ENCODE assay signal across 8 cellular contexts in genomic region chr2:55268907-55269611, GRCh38. TPM values are rescaled to one million over a fixed set of nuclear protein-coding genes. Genes with fewer than 3 reads are reported as not detected.
DNase-seq lines count a peak whose midpoint lies in the region; ATAC-seq lines count a peak whose summit lies in the region.

A gene with protein sequence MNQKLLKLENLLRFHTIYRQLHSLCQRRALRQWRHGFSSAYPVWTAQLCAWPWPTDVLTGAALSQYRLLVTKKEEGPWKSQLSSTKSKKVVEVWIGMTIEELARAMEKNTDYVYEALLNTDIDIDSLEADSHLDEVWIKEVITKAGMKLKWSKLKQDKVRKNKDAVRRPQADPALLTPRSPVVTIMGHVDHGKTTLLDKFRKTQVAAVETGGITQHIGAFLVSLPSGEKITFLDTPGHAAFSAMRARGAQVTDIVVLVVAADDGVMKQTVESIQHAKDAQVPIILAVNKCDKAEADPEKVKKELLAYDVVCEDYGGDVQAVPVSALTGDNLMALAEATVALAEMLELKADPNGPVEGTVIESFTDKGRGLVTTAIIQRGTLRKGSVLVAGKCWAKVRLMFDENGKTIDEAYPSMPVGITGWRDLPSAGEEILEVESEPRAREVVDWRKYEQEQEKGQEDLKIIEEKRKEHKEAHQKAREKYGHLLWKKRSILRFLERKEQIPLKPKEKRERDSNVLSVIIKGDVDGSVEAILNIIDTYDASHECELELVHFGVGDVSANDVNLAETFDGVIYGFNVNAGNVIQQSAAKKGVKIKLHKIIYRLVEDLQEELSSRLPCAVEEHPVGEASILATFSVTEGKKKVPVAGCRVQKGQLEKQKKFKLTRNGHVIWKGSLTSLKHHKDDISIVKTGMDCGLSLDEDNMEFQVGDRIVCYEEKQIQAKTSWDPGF (minus strand): TSS chr2:55269231. CDS start chr2:55263858, 5,373 bp downstream.

- peak; percentile 96 for ATAC-seq in GM19324 (IDR thresholded peaks at IDR 0.05; ENCODE audit: low FRiP score, unreplicated experiment)
- peak; percentile 94 for ATAC-seq in HG03469 (IDR thresholded peaks at IDR 0.05; ENCODE audit: unreplicated experiment)

- H3K27me3 Mint-ChIP-seq in activated CD4-positive, alpha-beta T cell treated with anti-CD3 and anti-CD28 coated beads, Interleukin-2, amount 10 ng/mL, durations not matched to agents 24 days and 14 days: peaks cover 4% of the 10 kb centered on the region

- H3K4me1 Mint-ChIP-seq in activated CD4-positive, alpha-beta T cell treated with anti-CD3 and anti-CD28 coated beads, Interleukin-2, amount 10 ng/mL, durations not matched to agents 24 days and 14 days: peaks cover 7% of the 10 kb centered on the region

- intact Hi-C loops in activated CD4-positive, alpha-beta T cell treated with anti-CD3 and anti-CD28 coated beads, Interleukin-2, amount 10 ng/mL, durations not matched to agents 24 days and 14 days (cut with micrococcal nuclease): loop anchor here (1.0 to 5.0 kb wide), 6 partner anchors 13 to 348 kb away; partner anchors contain the start of genes CLHC1, PPP4R3B, RPS27A and RTN4

- peak within 1 kb of the TSS; percentile 96 for H3K4me3 Mint-ChIP-seq in activated CD4-positive, alpha-beta T cell treated with anti-CD3 and anti-CD28 coated beads, Interleukin-2, amount 10 ng/mL, durations not matched to agents 24 days and 14 days

- no peaks in the 10 kb centered on the region for H3K9me3 Mint-ChIP-seq in activated CD4-positive, alpha-beta T cell treated with anti-CD3 and anti-CD28 coated beads, Interleukin-2, amount 10 ng/mL, durations not matched to agents 24 days and 14 days

- H3K27ac Mint-ChIP-seq in activated CD4-positive, alpha-beta T cell treated with anti-CD3 and anti-CD28 coated beads, Interleukin-2, amount 10 ng/mL, durations not matched to agents 24 days and 14 days: peak within 1 kb of the TSS; percentile 95

- peaks cover 16% of the 10 kb centered on the region for H3K36me3 Mint-ChIP-seq in activated CD4-positive, alpha-beta T cell treated with anti-CD3 and anti-CD28 coated beads, Interleukin-2, amount 10 ng/mL, durations not matched to agents 24 days and 14 days (ENCODE audit: low read depth)

- DNase-seq in C1 segment of cervical spinal cord (lab: John Stamatoyannopoulos, UW): peak; percentile 42 to 95 (median 86)
- DNase-seq in NCI-H526 treated with DMSO at 0.1 percent for 48 hours (lab: John Stamatoyannopoulos, UW): peak; percentile 92
- DNase-seq in activated CD4-positive, alpha-beta T cell treated with anti-CD3 and anti-CD28 coated beads, Interleukin-2, amount 10 ng/mL, durations not matched to agents 24 days and 14 days: peak; percentile 97
- peak; percentile 34 for DNase-seq in cortex of kidney (lab: John Stamatoyannopoulos, UW)
- DNase-seq in left kidney (ENCODE audit: low read depth, low spot score): peak; percentile 98
- DNase-seq in stimulated activated CD4-positive, alpha-beta T cell treated with anti-CD3 and anti-CD28 coated beads, Interleukin-2, amount 100 ng/mL, for 24 hours: peak; percentile 93 to 94

RNA-seq across cellular contexts. Expression of the gene that starts here (rescaled TPM):
- 45.7 and 47.1 TPM in 2 replicates for total RNA-seq in activated CD4-positive, alpha-beta T cell treated with anti-CD3 and anti-CD28 coated beads, Interleukin-2, amount 10 ng/mL, durations not matched to agents 24 days and 14 days

Comparison
In these comparisons a context has a peak if more than half of its experiments do, and no peak if none do; other contexts are left out.
1. Peak in every context shown above with its lines: DNase-seq and ATAC-seq.
2. DNase-seq: peak in every context shown above with its lines; median percentile 98 in left kidney; 97 in activated CD4-positive, alpha-beta T cell treated with anti-CD3 and anti-CD28 coated beads, Interleukin-2, amount 10 ng/mL, durations not matched to agents 24 days and 14 days; 94 in stimulated activated CD4-positive, alpha-beta T cell treated with anti-CD3 and anti-CD28 coated beads, Interleukin-2, amount 100 ng/mL, for 24 hours; 92 in NCI-H526 treated with DMSO at 0.1 percent for 48 hours; 86 in C1 segment of cervical spinal cord; 34 in cortex of kidney.